In the genomic region with DNA sequence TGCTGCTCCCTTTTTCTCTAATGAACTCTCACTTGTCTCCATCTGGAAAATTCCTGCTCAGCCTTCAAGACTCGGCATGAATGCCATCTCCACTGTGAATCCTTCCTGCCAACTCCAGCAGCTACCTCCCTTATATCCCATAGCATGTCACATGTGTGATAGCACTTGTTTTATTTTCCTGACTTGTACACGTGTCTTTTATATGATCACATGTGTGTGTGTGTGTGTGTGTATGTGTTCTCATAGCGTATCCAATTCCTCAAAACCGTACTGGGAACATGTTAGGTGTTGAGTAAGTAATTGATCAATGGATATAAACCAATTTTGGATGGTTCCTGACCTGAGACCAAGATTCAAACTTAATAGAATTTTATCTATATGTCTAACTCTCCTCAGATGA, we compare ENCODE assay signal across 11 cellular contexts.
"Had no signal": no experiment of that assay in that cellular context is flagged by ENCODE, and none has a peak within 500 bp of the region (broad histone marks: within the 10 kb centered on the region; RNA-seq: fewer than 3 reads in every experiment).

No MANE protein-coding gene starts in this region.

- FAIRE-seq: H1, H54 had no signal

- H2AFZ ChIP-seq: GM23248, GM23338 had no signal

- ATAC-seq: GM23338, HCT116 had no signal

- H3K9ac ChIP-seq: GM23248 had no signal

- H3K9me3 ChIP-seq: HAP-1 had no signal

- H3K4me3 ChIP-seq: GM23248, GM23338, HAP-1 had no signal

- H3K36me3 ChIP-seq: HAP-1 had no signal

- H3K4me2 ChIP-seq: GM23338 had no signal

- DNase-seq: GM23248, GOT3, H7, H9, HCEC 1CT, HFFc6 had no signal

- H3K4me1 ChIP-seq: HAP-1 had no signal

- H3K27ac ChIP-seq: GM23248 had no signal
